ENCODE assay signal across 14 cellular contexts in genomic region chr12:24860546-24860945, GRCh38.
"Had no signal": no experiment of that assay in that cellular context is flagged by ENCODE, and none has a peak within 500 bp of the region (broad histone marks: within the 10 kb centered on the region; RNA-seq: fewer than 3 reads in every experiment).

No MANE protein-coding gene starts in this region.

- DNase-seq: activated CD4-positive, alpha-beta T cell treated with anti-CD3 and anti-CD28 coated beads, Interleukin-2, amount 10 ng/mL, durations not matched to agents 7 days and 5 days; activated CD8-positive, alpha-beta T cell treated with anti-CD3 and anti-CD28 coated beads, Interleukin-2, amount 10 ng/mL, durations not matched to agents 7 days and 5 days; activated effector memory CD4-positive, alpha-beta T cell treated with Interleukin-2 at 50 U/mL for 16 hours; activated naive CD4-positive, alpha-beta T cell treated with anti-CD3 and anti-CD28 coated beads, Interleukin-2, amount 10 ng/mL, durations not matched to agents 7 days and 5 days; activated T-cell treated with anti-CD3 and anti-CD28 coated beads, Interleukin-2, amount 50 U/mL, for 48 hours; effector CD4-positive, alpha-beta T cell; lower lobe of right lung; natural killer cell; stimulated activated CD4-positive, alpha-beta T cell treated with anti-CD3 and anti-CD28 coated beads, Interleukin-4, amount 100 ng/mL, for 24 hours; stomach; testis had no signal

- H3K9ac ChIP-seq: parathyroid adenoma had no signal

- H3K4me3 ChIP-seq: esophagus muscularis mucosa, lower lobe of right lung, stomach, testis had no signal

- H3K4me1 ChIP-seq: esophagus muscularis mucosa, parathyroid adenoma, testis had no signal

- H3K27ac ChIP-seq: esophagus muscularis mucosa, lower lobe of right lung, neutrophil, parathyroid adenoma, stomach, testis had no signal

- H2AFZ ChIP-seq: parathyroid adenoma had no signal

- H3K36me3 ChIP-seq: esophagus muscularis mucosa, lower lobe of right lung, neutrophil, stomach had no signal

- H3K9me3 ChIP-seq: lower lobe of right lung, neutrophil, stomach, testis had no signal

- H3K27me3 ChIP-seq: esophagus muscularis mucosa, neutrophil, stomach, testis had no signal
